ENCODE assay signal across 1 cellular context in genomic region chr11:65560555-65561418, GRCh38.
TF ChIP-seq lines count a peak whose summit lies in the region.

No MANE protein-coding gene starts in this region.

TF ChIP-seq in IMR-90, 13 proteins besides CTCF, POLR2A, EP300 and RAD21:
- no peak for TF ChIP-seq RFX5 (IDR thresholded peaks at IDR 0.05; ENCODE audit: low read depth, low read length)
- no peak for TF ChIP-seq CEBPB (IDR thresholded peaks at IDR 0.05; ENCODE audit: low read depth, low read length)
- TF ChIP-seq MAFK (IDR thresholded peaks at IDR 0.05; ENCODE audit: low read depth, low read length) = no peak
- TF ChIP-seq FOS (IDR thresholded peaks at IDR 0.05; ENCODE audit: low read depth, low read length) = peak; percentile 29; the same call in 1 of the 2 replicates
- no peak for TF ChIP-seq NFE2L2 (IDR thresholded peaks at IDR 0.05; ENCODE audit: low read depth, low read length)
- TF ChIP-seq RCOR1 (IDR thresholded peaks at IDR 0.05; ENCODE audit: insufficient replicate concordance, low read length) = no peak
- no peak for TF ChIP-seq SMC3 (IDR thresholded peaks at IDR 0.05; ENCODE audit: low read depth, low read length)
